Comparison of ENCODE assay signal across 1 cellular context in the genomic region with DNA sequence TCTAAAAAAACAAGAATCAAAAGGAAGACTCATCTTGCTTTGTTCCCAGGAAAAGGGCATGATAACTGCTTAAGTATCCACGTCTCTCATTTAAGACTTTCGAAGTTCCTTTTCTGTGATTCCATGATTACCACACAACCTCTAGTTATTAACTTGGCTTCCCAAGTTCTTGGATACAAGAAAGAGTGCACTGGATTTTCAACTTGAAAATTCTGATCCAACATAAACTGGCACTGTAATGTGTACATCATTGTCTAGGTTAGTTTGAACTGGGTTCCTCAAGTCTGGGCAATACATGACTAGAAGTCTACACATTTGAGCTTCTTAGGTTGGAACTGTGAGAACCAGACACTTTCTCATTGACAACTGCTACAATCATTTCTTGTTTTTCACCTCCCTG.
TF ChIP-seq lines count a peak whose summit lies in the region.

No MANE protein-coding gene starts in this region.

TF ChIP-seq in GM23338, 12 proteins besides CTCF, POLR2A, EP300 and RAD21 (continued from another document):
- TF ChIP-seq ZNF462 (CRISPR knock-in tag; IDR thresholded peaks at IDR 0.05), result no peak
- TF ChIP-seq, protein P1, sequence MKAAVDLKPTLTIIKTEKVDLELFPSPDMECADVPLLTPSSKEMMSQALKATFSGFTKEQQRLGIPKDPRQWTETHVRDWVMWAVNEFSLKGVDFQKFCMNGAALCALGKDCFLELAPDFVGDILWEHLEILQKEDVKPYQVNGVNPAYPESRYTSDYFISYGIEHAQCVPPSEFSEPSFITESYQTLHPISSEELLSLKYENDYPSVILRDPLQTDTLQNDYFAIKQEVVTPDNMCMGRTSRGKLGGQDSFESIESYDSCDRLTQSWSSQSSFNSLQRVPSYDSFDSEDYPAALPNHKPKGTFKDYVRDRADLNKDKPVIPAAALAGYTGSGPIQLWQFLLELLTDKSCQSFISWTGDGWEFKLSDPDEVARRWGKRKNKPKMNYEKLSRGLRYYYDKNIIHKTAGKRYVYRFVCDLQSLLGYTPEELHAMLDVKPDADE (IDR thresholded peaks at IDR 0.05), result no peak
- TF ChIP-seq, protein P2, sequence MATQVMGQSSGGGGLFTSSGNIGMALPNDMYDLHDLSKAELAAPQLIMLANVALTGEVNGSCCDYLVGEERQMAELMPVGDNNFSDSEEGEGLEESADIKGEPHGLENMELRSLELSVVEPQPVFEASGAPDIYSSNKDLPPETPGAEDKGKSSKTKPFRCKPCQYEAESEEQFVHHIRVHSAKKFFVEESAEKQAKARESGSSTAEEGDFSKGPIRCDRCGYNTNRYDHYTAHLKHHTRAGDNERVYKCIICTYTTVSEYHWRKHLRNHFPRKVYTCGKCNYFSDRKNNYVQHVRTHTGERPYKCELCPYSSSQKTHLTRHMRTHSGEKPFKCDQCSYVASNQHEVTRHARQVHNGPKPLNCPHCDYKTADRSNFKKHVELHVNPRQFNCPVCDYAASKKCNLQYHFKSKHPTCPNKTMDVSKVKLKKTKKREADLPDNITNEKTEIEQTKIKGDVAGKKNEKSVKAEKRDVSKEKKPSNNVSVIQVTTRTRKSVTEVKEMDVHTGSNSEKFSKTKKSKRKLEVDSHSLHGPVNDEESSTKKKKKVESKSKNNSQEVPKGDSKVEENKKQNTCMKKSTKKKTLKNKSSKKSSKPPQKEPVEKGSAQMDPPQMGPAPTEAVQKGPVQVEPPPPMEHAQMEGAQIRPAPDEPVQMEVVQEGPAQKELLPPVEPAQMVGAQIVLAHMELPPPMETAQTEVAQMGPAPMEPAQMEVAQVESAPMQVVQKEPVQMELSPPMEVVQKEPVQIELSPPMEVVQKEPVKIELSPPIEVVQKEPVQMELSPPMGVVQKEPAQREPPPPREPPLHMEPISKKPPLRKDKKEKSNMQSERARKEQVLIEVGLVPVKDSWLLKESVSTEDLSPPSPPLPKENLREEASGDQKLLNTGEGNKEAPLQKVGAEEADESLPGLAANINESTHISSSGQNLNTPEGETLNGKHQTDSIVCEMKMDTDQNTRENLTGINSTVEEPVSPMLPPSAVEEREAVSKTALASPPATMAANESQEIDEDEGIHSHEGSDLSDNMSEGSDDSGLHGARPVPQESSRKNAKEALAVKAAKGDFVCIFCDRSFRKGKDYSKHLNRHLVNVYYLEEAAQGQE (IDR thresholded peaks at IDR 0.05; ENCODE audit: unreplicated experiment), result no peak
- no peak for TF ChIP-seq JUNB (IDR thresholded peaks at IDR 0.05; ENCODE audit: unreplicated experiment)
- TF ChIP-seq ZNF331 (CRISPR knock-in tag; IDR thresholded peaks at IDR 0.05; ENCODE audit: low read depth), result no peak
- no peak for TF ChIP-seq EZH2phosphoT487 (IDR thresholded peaks at IDR 0.05; ENCODE audit: unreplicated experiment)
- TF ChIP-seq CREB1 (CRISPR knock-in tag; IDR thresholded peaks at IDR 0.05; ENCODE audit: low read depth), result no peak
